In genomic region chr1:90614872-90615271, GRCh38 we compare ENCODE assay signal across 11 cellular contexts.
DNase-seq lines count a peak whose midpoint lies in the region; ATAC-seq and TF ChIP-seq lines count a peak whose summit lies in the region.
"Had no signal": no experiment of that assay in that cellular context is flagged by ENCODE, and none has a peak within 500 bp of the region (broad histone marks: within the 10 kb centered on the region; RNA-seq: fewer than 3 reads in every experiment).

No MANE protein-coding gene starts in this region.

- peak; percentile 57 for TF ChIP-seq CTCF in DND-41 (IDR thresholded peaks at IDR 0.05; ENCODE audit: borderline replicate concordance, extremely low read depth, low read length, poor library complexity, severe bottlenecking)
- TF ChIP-seq CTCF in HFFc6 (IDR thresholded peaks at IDR 0.05) = peak; percentile 54
- TF ChIP-seq CTCF in ascending aorta (IDR thresholded peaks at IDR 0.05) = peak in 2 of 3 experiments; percentile 19 to 31
- peak; percentile 67 for TF ChIP-seq CTCF in mesothelial cell of epicardium (IDR thresholded peaks at IDR 0.05; ENCODE audit: unreplicated experiment)

- no peak overlapping the region for H3K9ac ChIP-seq in DND-41 (ENCODE audit: low read depth, low read length)

- H3K4me3 ChIP-seq in DND-41 (ENCODE audit: low read depth in 1 of 2, low read length in 2 of 2) (no peak overlapping the region), ascending aorta (no peak overlapping the region)
- H3K4me3 ChIP-seq: heart left ventricle had no signal

- H3K27me3 ChIP-seq in DND-41 (ENCODE audit: insufficient read depth, low read length, poor library complexity) (no peaks in the 10 kb centered on the region), ascending aorta (no peaks in the 10 kb centered on the region)

- H3K36me3 Mint-ChIP-seq in HFFc6 (ENCODE audit: low read depth) (no peaks in the 10 kb centered on the region; the same call in 1 of the 2 replicates), mesothelial cell of epicardium (no peaks in the 10 kb centered on the region)

- no peaks in the 10 kb centered on the region for H4K20me1 ChIP-seq in DND-41 (ENCODE audit: insufficient read depth, low read length)

- no peak overlapping the region for H2AFZ ChIP-seq in DND-41 (ENCODE audit: low read depth, low read length)

- H3K4me3 Mint-ChIP-seq in HFFc6 (no peak overlapping the region), mesothelial cell of epicardium (no peak overlapping the region)

- intact Hi-C loops in ascending aorta (cut with DNase I) = no loop called here

- H3K9me3 ChIP-seq in DND-41 (ENCODE audit: insufficient read depth, low read length, severe bottlenecking) = no peaks in the 10 kb centered on the region
- H3K9me3 ChIP-seq in ascending aorta = no peaks in the 10 kb centered on the region
- H3K9me3 ChIP-seq: heart left ventricle had no signal

- H3K4me2 ChIP-seq in DND-41 (ENCODE audit: insufficient read depth, low read length) = no peak overlapping the region

- DNase-seq in DND-41 = no peak
- DNase-seq in HFFc6 = no peak
- DNase-seq in ascending aorta (ENCODE audit: low spot score in 2 of 2) = no peak
- DNase-seq in mesothelial cell of epicardium (ENCODE audit: low spot score in 2 of 2, unreplicated experiment in 2 of 2) = no peak
- no peak for DNase-seq in inferior parietal cortex (ENCODE audit: extremely low spot score)
- DNase-seq in SIG-M5 treated with dmso at 0.1 percent for 504 hours (lab: John Stamatoyannopoulos, UW; ENCODE audit: unreplicated experiment) = no peak
- DNase-seq in GF-D8 (lab: John Stamatoyannopoulos, UW) = no peak
- DNase-seq: GOT3; heart left ventricle; stimulated activated CD8-positive, alpha-beta memory T cell treated with anti-CD3 and anti-CD28 coated beads, Interleukin-4, amount 100 ng/mL, for 48 hours had no signal

- H3K4me1 ChIP-seq in DND-41 (ENCODE audit: insufficient read depth, low read length) (no peaks in the 10 kb centered on the region), ascending aorta (no peaks in the 10 kb centered on the region)
- H3K4me1 ChIP-seq: heart left ventricle had no signal

- H3K36me3 ChIP-seq in DND-41 (ENCODE audit: insufficient read depth, low read length) (no peaks in the 10 kb centered on the region), ascending aorta (no peaks in the 10 kb centered on the region)
- H3K36me3 ChIP-seq: heart left ventricle had no signal

- H3K9me3 Mint-ChIP-seq in HFFc6 (peaks cover 42% of the 10 kb centered on the region), mesothelial cell of epicardium (no peaks in the 10 kb centered on the region)

- H3K27me3 Mint-ChIP-seq in HFFc6 (ENCODE audit: insufficient read depth) (no peaks in the 10 kb centered on the region), mesothelial cell of epicardium (ENCODE audit: low read depth) (peaks cover 18% of the 10 kb centered on the region)

- ATAC-seq in DND-41 (ENCODE audit: insufficient read depth, low read depth) = peak; percentile 63; the same call in 2 of the 3 replicates
- ATAC-seq in GM21423 (IDR thresholded peaks at IDR 0.05; ENCODE audit: unreplicated experiment) = no peak
- ATAC-seq: heart left ventricle had no signal

- H3K79me2 ChIP-seq in DND-41 (ENCODE audit: insufficient read depth, low read length) = no peaks in the 10 kb centered on the region

- H3K27ac Mint-ChIP-seq in HFFc6 = no peak overlapping the region
- H3K27ac Mint-ChIP-seq in mesothelial cell of epicardium = no peak overlapping the region

- no peak overlapping the region for H3K27ac ChIP-seq in DND-41 (ENCODE audit: low read length)
- no peak overlapping the region for H3K27ac ChIP-seq in ascending aorta
- H3K27ac ChIP-seq: heart left ventricle had no signal

- H3K4me1 Mint-ChIP-seq in HFFc6 (ENCODE audit: low read depth) (no peaks in the 10 kb centered on the region), mesothelial cell of epicardium (no peaks in the 10 kb centered on the region)
